In the genomic region with DNA sequence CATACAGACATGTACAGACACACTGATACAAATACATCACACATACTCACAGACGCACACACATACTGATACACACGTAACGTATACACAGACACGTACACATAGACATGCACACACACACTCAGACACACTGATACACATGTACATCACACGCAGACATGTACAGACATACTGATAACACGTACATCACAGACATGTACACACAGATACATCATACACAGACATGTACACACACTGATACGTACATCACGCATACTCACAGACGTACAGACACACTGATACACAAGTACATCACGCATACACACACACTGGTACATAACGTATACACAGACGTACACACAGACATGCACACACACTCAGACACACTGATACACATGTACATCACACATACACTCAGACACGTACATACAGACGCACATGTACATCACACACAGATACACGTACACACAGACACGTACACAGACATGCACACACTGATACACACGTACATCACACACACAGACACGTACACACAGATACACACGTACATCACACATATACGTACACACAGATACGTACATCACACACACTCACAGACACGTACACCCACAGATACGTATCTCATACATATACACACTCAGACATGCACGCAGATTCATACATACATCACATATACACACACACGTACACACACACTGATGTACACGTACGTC, we compare ENCODE assay signal across 1 cellular context.
TF ChIP-seq lines count a peak whose summit lies in the region.

No MANE protein-coding gene starts in this region.

TF ChIP-seq in A549, 52 proteins besides CTCF, POLR2A, EP300 and RAD21 (continued from another document):
- TF ChIP-seq, protein P1, sequence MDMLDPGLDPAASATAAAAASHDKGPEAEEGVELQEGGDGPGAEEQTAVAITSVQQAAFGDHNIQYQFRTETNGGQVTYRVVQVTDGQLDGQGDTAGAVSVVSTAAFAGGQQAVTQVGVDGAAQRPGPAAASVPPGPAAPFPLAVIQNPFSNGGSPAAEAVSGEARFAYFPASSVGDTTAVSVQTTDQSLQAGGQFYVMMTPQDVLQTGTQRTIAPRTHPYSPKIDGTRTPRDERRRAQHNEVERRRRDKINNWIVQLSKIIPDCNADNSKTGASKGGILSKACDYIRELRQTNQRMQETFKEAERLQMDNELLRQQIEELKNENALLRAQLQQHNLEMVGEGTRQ (IDR thresholded peaks at IDR 0.05): no peak
- TF ChIP-seq JUN (IDR thresholded peaks at IDR 0.05): no peak
- TF ChIP-seq KDM1A (IDR thresholded peaks at IDR 0.05; ENCODE audit: low read depth): no peak
- TF ChIP-seq TP53 (CRISPR knock-in tag; IDR thresholded peaks at IDR 0.05): no peak
- TF ChIP-seq, protein P2, sequence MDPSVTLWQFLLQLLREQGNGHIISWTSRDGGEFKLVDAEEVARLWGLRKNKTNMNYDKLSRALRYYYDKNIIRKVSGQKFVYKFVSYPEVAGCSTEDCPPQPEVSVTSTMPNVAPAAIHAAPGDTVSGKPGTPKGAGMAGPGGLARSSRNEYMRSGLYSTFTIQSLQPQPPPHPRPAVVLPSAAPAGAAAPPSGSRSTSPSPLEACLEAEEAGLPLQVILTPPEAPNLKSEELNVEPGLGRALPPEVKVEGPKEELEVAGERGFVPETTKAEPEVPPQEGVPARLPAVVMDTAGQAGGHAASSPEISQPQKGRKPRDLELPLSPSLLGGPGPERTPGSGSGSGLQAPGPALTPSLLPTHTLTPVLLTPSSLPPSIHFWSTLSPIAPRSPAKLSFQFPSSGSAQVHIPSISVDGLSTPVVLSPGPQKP (IDR thresholded peaks at IDR 0.05; ENCODE audit: low read depth, low read length): no peak
- no peak for TF ChIP-seq POLR2AphosphoS2 (conservative IDR thresholded peaks at IDR 0.05; ENCODE audit: low read length)
- TF ChIP-seq EHMT2 (IDR thresholded peaks at IDR 0.05; ENCODE audit: low read depth): no peak
- TF ChIP-seq, protein P3, sequence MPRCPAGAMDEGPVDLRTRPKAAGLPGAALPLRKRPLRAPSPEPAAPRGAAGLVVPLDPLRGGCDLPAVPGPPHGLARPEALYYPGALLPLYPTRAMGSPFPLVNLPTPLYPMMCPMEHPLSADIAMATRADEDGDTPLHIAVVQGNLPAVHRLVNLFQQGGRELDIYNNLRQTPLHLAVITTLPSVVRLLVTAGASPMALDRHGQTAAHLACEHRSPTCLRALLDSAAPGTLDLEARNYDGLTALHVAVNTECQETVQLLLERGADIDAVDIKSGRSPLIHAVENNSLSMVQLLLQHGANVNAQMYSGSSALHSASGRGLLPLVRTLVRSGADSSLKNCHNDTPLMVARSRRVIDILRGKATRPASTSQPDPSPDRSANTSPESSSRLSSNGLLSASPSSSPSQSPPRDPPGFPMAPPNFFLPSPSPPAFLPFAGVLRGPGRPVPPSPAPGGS (IDR thresholded peaks at IDR 0.05): no peak
- no peak for TF ChIP-seq NFE2L2 (conservative IDR thresholded peaks at IDR 0.05; ENCODE audit: low read length)
- TF ChIP-seq FOSB (CRISPR knock-in tag; IDR thresholded peaks at IDR 0.05): no peak
- no peak for TF ChIP-seq GATA3 (IDR thresholded peaks at IDR 0.05; ENCODE audit: borderline replicate concordance)
- no peak for TF ChIP-seq SREBF2 (IDR thresholded peaks at IDR 0.05)
- no peak for TF ChIP-seq NR3C1 (IDR thresholded peaks at IDR 0.05)
- TF ChIP-seq BHLHE40 (IDR thresholded peaks at IDR 0.05; ENCODE audit: low read depth, low read length): no peak
- TF ChIP-seq JUNB (IDR thresholded peaks at IDR 0.05): no peak
